ENCODE assay signal across 1 cellular context in genomic region chr2:25524507-25524906, GRCh38.
A peak's percentile ranks its signal among the peaks of the same experiment; 100 is the strongest.
TF ChIP-seq lines count a peak whose summit lies in the region.

No MANE protein-coding gene starts in this region.

TF ChIP-seq in GM12878, 131 proteins besides CTCF, POLR2A, EP300 and RAD21 (continued from another document):
- TF ChIP-seq SIX5 (IDR thresholded peaks at IDR 0.05; ENCODE audit: low read depth, low read length, severe bottlenecking) (no peak), FOS (IDR thresholded peaks at IDR 0.05; ENCODE audit: borderline replicate concordance, extremely low read depth, insufficient read length) (no peak), JUNB (IDR thresholded peaks at IDR 0.05) (peak; percentile 69; the same call in 1 of the 2 replicates), BMI1 (IDR thresholded peaks at IDR 0.05; ENCODE audit: borderline replicate concordance) (no peak), POLR2AphosphoS2 (IDR thresholded peaks at IDR 0.05; ENCODE audit: low read depth, low read length) (no peak), CHD1 (IDR thresholded peaks at IDR 0.05; ENCODE audit: low read depth, low read length) (no peak), RFX5 (IDR thresholded peaks at IDR 0.05; ENCODE audit: low read depth, low read length) (no peak), NFXL1 (IDR thresholded peaks at IDR 0.05; ENCODE audit: borderline replicate concordance) (no peak), CREM (IDR thresholded peaks at IDR 0.05; ENCODE audit: low read depth) (no peak), CBX3 (IDR thresholded peaks at IDR 0.05; ENCODE audit: borderline replicate concordance, low read depth) (no peak), E4F1 (IDR thresholded peaks at IDR 0.05; ENCODE audit: borderline replicate concordance, partially characterized antibody) (no peak), CEBPZ (IDR thresholded peaks at IDR 0.05; ENCODE audit: low read depth, low read length) (no peak), BCL11A (IDR thresholded peaks at IDR 0.05; ENCODE audit: low read depth, low read length) (no peak), RBBP5 (conservative IDR thresholded peaks at IDR 0.05) (no peak), MEF2B (IDR thresholded peaks at IDR 0.05; ENCODE audit: partially characterized antibody, poor library complexity, severe bottlenecking) (no peak), CREB1 (IDR thresholded peaks at IDR 0.05; ENCODE audit: low read depth) (0 out of 2 replicates have a peak, but pooled peaks have one; percentile 30), CBFB (IDR thresholded peaks at IDR 0.05; ENCODE audit: low read depth) (no peak), ZNF274 (IDR thresholded peaks at IDR 0.05; ENCODE audit: insufficient read depth, insufficient read length) (no peak), FOXM1 (IDR thresholded peaks at IDR 0.05; ENCODE audit: low read depth, low read length) (peak; percentile 51; the same call in 1 of the 2 replicates), JUND (IDR thresholded peaks at IDR 0.05; ENCODE audit: low read depth, low read length) (no peak), CBX5 (IDR thresholded peaks at IDR 0.05; ENCODE audit: low read depth) (no peak), REST (IDR thresholded peaks at IDR 0.05; ENCODE audit: low read depth, low read length) (no peak), ZNF384 (IDR thresholded peaks at IDR 0.05; ENCODE audit: borderline replicate concordance, low read depth, low read length) (no peak), NR2F1 (conservative IDR thresholded peaks at IDR 0.05) (no peak), ZBTB4 (CRISPR knock-in tag; IDR thresholded peaks at IDR 0.05) (no peak)
- TF ChIP-seq, protein P1, sequence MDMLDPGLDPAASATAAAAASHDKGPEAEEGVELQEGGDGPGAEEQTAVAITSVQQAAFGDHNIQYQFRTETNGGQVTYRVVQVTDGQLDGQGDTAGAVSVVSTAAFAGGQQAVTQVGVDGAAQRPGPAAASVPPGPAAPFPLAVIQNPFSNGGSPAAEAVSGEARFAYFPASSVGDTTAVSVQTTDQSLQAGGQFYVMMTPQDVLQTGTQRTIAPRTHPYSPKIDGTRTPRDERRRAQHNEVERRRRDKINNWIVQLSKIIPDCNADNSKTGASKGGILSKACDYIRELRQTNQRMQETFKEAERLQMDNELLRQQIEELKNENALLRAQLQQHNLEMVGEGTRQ (IDR thresholded peaks at IDR 0.05; ENCODE audit: borderline replicate concordance, low read depth, low read length): no peak
- TF ChIP-seq, protein P2, sequence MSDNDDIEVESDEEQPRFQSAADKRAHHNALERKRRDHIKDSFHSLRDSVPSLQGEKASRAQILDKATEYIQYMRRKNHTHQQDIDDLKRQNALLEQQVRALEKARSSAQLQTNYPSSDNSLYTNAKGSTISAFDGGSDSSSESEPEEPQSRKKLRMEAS (IDR thresholded peaks at IDR 0.05; ENCODE audit: low read depth, low read length): no peak
